Comparison of ENCODE assay signal across 8 cellular contexts in the genomic region with DNA sequence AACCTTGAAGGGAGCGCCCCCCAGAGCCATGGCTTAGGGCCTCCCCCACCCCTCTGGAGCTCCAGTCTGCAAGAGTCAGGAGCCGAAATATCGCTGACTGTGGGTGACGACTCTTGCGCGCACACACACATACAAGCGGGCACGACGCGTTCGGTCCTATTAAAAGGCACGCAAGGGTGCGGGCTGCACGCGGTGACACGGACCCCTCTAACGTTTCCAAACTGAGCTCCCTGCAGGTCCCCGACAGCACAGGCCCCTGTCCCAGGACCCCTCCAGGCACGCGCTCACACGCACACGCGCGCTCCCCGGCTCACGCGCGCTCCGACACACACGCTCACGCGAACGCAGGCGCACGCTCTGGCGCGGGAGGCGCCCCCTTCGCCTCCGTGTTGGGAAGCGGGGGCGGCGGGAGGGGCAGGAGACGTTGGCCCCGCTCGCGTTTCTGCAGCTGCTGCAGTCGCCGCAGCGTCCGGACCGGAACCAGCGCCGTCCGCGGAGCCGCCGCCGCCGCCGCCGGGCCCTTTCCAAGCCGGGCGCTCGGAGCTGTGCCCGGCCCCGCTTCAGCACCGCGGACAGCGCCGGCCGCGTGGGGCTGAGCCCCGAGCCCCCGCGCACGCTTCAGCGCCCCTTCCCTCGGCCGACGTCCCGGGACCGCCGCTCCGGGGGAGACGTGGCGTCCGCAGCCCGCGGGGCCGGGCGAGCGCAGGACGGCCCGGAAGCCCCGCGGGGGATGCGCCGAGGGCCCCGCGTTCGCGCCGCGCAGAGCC. TPM values are rescaled to one million over a fixed set of nuclear protein-coding genes. Genes with fewer than 3 reads are reported as not detected.
DNase-seq lines count a peak whose midpoint lies in the region; ATAC-seq, FAIRE-seq and TF ChIP-seq lines count a peak whose summit lies in the region.

A gene (plus strand): TSS at position 454 of the 767 bp plus-strand sequence. CDS start 333 bp downstream, outside the sequence.

- H3K9ac ChIP-seq in astrocyte (ENCODE audit: low read length) (no peak within 1 kb of the TSS), Karpas-422 (ENCODE audit: low read length) (no peak within 1 kb of the TSS)

- peaks cover 2% of the 10 kb centered on the region for H3K4me1 Mint-ChIP-seq in astrocyte (ENCODE audit: low read depth, unreplicated experiment)
- H3K4me1 Mint-ChIP-seq in type B pancreatic cell (ENCODE audit: unreplicated experiment): no peaks in the 10 kb centered on the region

- H3K27ac Mint-ChIP-seq in astrocyte (ENCODE audit: unreplicated experiment) (no peak within 1 kb of the TSS), type B pancreatic cell (no peak within 1 kb of the TSS)

- FAIRE-seq in astrocyte (lab: Jason Lieb, UNC): no peak

- peak; percentile 55 for DNase-seq in Right ventricle myocardium inferior (ENCODE audit: missing footprints)
- no peak for DNase-seq in right atrium auricular region (ENCODE audit: low spot score)
- DNase-seq in astrocyte (ENCODE audit: low read depth): no peak
- peak; percentile 47 for DNase-seq in inferior parietal cortex (ENCODE audit: extremely low spot score)
- DNase-seq in type B pancreatic cell (ENCODE audit: extremely low spot score, unreplicated experiment): no peak
- DNase-seq in Karpas-422: no peak
- DNase-seq in A172 (ENCODE audit: low spot score): no peak

- H3K27me3 Mint-ChIP-seq in astrocyte (ENCODE audit: low read depth, unreplicated experiment): peaks cover 79% of the 10 kb centered on the region
- peaks cover 86% of the 10 kb centered on the region for H3K27me3 Mint-ChIP-seq in type B pancreatic cell

- no peaks in the 10 kb centered on the region for H3K9me3 ChIP-seq in right atrium auricular region
- H3K9me3 ChIP-seq in astrocyte (ENCODE audit: insufficient read depth, low read depth, low read length): no peaks in the 10 kb centered on the region
- no peaks in the 10 kb centered on the region for H3K9me3 ChIP-seq in Karpas-422 (ENCODE audit: low read length)

- no peaks in the 10 kb centered on the region for H3K9me2 ChIP-seq in Karpas-422 (replicated peaks; ENCODE audit: insufficient read depth, low read length)

- TF ChIP-seq CTCF in right atrium auricular region (IDR thresholded peaks at IDR 0.05) (no peak), astrocyte (IDR thresholded peaks at IDR 0.05; ENCODE audit: insufficient read depth, low read depth, low read length) (no peak), type B pancreatic cell (conservative IDR thresholded peaks at IDR 0.05) (no peak)

- ATAC-seq in Right ventricle myocardium inferior (peak; percentile 61), HG03175 (IDR thresholded peaks at IDR 0.05; ENCODE audit: unreplicated experiment) (no peak)

- H4K20me1 ChIP-seq in astrocyte (ENCODE audit: insufficient read depth, low read length) (no peaks in the 10 kb centered on the region), Karpas-422 (ENCODE audit: insufficient read depth, low read depth, low read length) (no peaks in the 10 kb centered on the region)

- H3K79me2 ChIP-seq in astrocyte (ENCODE audit: insufficient read depth, low read length) (no peaks in the 10 kb centered on the region), Karpas-422 (ENCODE audit: low read length) (no peaks in the 10 kb centered on the region)

- H3K9me3 Mint-ChIP-seq in astrocyte (ENCODE audit: unreplicated experiment): peaks cover 5% of the 10 kb centered on the region
- H3K9me3 Mint-ChIP-seq in type B pancreatic cell: no peaks in the 10 kb centered on the region

- H3K36me3 ChIP-seq in right atrium auricular region: no peaks in the 10 kb centered on the region
- no peaks in the 10 kb centered on the region for H3K36me3 ChIP-seq in astrocyte (ENCODE audit: insufficient read depth, low read length)
- no peaks in the 10 kb centered on the region for H3K36me3 ChIP-seq in Karpas-422 (ENCODE audit: insufficient read depth, low read length)

- no peak within 1 kb of the TSS for H3K4me3 Mint-ChIP-seq in astrocyte (ENCODE audit: unreplicated experiment)
- H3K4me3 Mint-ChIP-seq in type B pancreatic cell: peak within 1 kb of the TSS; percentile 49

- intact Hi-C loops in Right ventricle myocardium inferior (cut with DNase I): no loop called here

- H3K36me3 Mint-ChIP-seq in astrocyte (ENCODE audit: low read depth, unreplicated experiment) (no peaks in the 10 kb centered on the region), type B pancreatic cell (no peaks in the 10 kb centered on the region)

- H3K27me3 ChIP-seq in right atrium auricular region (peaks cover 12 to 15% of the 10 kb centered on the region in 2 donors), astrocyte (ENCODE audit: insufficient read depth, low read length) (peaks cover 48% of the 10 kb centered on the region), Karpas-422 (ENCODE audit: low read length) (no peaks in the 10 kb centered on the region)

- no peak within 1 kb of the TSS for H2AFZ ChIP-seq in astrocyte (ENCODE audit: low read depth, low read length)
- H2AFZ ChIP-seq in Karpas-422 (ENCODE audit: low read length): no peak within 1 kb of the TSS

- no peak within 1 kb of the TSS for H3K27ac ChIP-seq in right atrium auricular region
- H3K27ac ChIP-seq in astrocyte (ENCODE audit: low read depth, low read length): no peak within 1 kb of the TSS
- H3K27ac ChIP-seq in Karpas-422 (ENCODE audit: low read length): no peak within 1 kb of the TSS

- H3K4me1 ChIP-seq in right atrium auricular region (peaks cover 0 to 8% of the 10 kb centered on the region in 2 donors), astrocyte (ENCODE audit: insufficient read depth, low read length) (peaks cover 2% of the 10 kb centered on the region), Karpas-422 (ENCODE audit: low read length) (peaks cover 6% of the 10 kb centered on the region; the same call in 1 of the 2 replicates)

- peak within 1 kb of the TSS in 1 of 2 donors; percentile 21 for H3K4me3 ChIP-seq in right atrium auricular region
- H3K4me3 ChIP-seq in astrocyte (ENCODE audit: insufficient read depth, low read depth, low read length): no peak within 1 kb of the TSS
- no peak within 1 kb of the TSS for H3K4me3 ChIP-seq in Karpas-422 (ENCODE audit: low read length)

- peak within 1 kb of the TSS; percentile 54 for H3K4me2 ChIP-seq in astrocyte (ENCODE audit: low read length)
- H3K4me2 ChIP-seq in Karpas-422 (ENCODE audit: low read depth, low read length, poor library complexity, severe bottlenecking): no peak within 1 kb of the TSS

RNA-seq across cellular contexts. Expression of the gene that starts here (rescaled TPM):
- total RNA-seq in Right ventricle myocardium inferior: not detected
- not detected for total RNA-seq in right atrium auricular region
- 0.18 TPM in 1 of 2 replicates, not detected in the other for total RNA-seq in astrocyte
- 0.29 and 0.94 TPM in 2 replicates for total RNA-seq in type B pancreatic cell (ENCODE audit: low replicate concordance)
- not detected in 2 replicates for total RNA-seq in Karpas-422 (2014; rRNA removed; shearing (Covaris generic); ENCODE audit: low replicate concordance)
- total RNA-seq in A172 (2014; rRNA removed; shearing (Covaris generic)): not detected in 2 replicates

Comparison
In these comparisons a context has a peak if more than half of its experiments do, and no peak if none do; other contexts are left out.
1. Peak in DNase-seq and ATAC-seq in Right ventricle myocardium inferior; RNA of the gene not detected or under 1 TPM.